7 cellular contexts compared by ENCODE assay signal in genomic region chr7:6392712-6393666, GRCh38.
DNase-seq lines count a peak whose midpoint lies in the region; ATAC-seq and TF ChIP-seq lines count a peak whose summit lies in the region.

No MANE protein-coding gene starts in this region.

- ATAC-seq in GM21423 (IDR thresholded peaks at IDR 0.05; ENCODE audit: unreplicated experiment) = peak; percentile 81
- peak; percentile 99 for ATAC-seq in stimulated activated effector memory CD8-positive, alpha-beta T cell treated with anti-CD3 and anti-CD28 coated beads, Interleukin-12 subunit alpha, Interleukin-12 subunit beta, amount 100 ng/mL, for 72 hours

- no peak for TF ChIP-seq CTCF in LNCaP clone FGC (IDR thresholded peaks at IDR 0.05; ENCODE audit: control insufficient read depth, extremely low read depth, insufficient read depth)

- H3K36me3 Mint-ChIP-seq in stimulated activated effector memory CD8-positive, alpha-beta T cell treated with anti-CD3 and anti-CD28 coated beads, Interleukin-12 subunit alpha, Interleukin-12 subunit beta, amount 100 ng/mL, for 72 hours = peaks cover 86% of the 10 kb centered on the region

- H3K27ac Mint-ChIP-seq in stimulated activated effector memory CD8-positive, alpha-beta T cell treated with anti-CD3 and anti-CD28 coated beads, Interleukin-12 subunit alpha, Interleukin-12 subunit beta, amount 100 ng/mL, for 72 hours = peak overlapping the region; percentile 93

- H3K4me1 Mint-ChIP-seq in stimulated activated effector memory CD8-positive, alpha-beta T cell treated with anti-CD3 and anti-CD28 coated beads, Interleukin-12 subunit alpha, Interleukin-12 subunit beta, amount 100 ng/mL, for 72 hours = peaks cover 57% of the 10 kb centered on the region

- no peaks in the 10 kb centered on the region for H3K9me3 Mint-ChIP-seq in stimulated activated effector memory CD8-positive, alpha-beta T cell treated with anti-CD3 and anti-CD28 coated beads, Interleukin-12 subunit alpha, Interleukin-12 subunit beta, amount 100 ng/mL, for 72 hours

- H3K4me3 ChIP-seq in LNCaP clone FGC (ENCODE audit: low read depth, low read length) = no peak overlapping the region

- peak overlapping the region; percentile 41 for H3K4me3 Mint-ChIP-seq in stimulated activated effector memory CD8-positive, alpha-beta T cell treated with anti-CD3 and anti-CD28 coated beads, Interleukin-12 subunit alpha, Interleukin-12 subunit beta, amount 100 ng/mL, for 72 hours

- DNase-seq in LNCaP clone FGC (ENCODE audit: low read depth) (peak; percentile 46), astrocyte of the hippocampus (ENCODE audit: low read depth, low spot score) (peak; percentile 64), kidney tubule cell (ENCODE audit: low spot score) (peak; percentile 95), HuH-7 (ENCODE audit: low spot score) (no peak)
- peak; percentile 32 to 63 for DNase-seq in stimulated activated effector memory CD8-positive, alpha-beta T cell treated with anti-CD3 and anti-CD28 coated beads, Interleukin-12 subunit alpha, Interleukin-12 subunit beta, amount 100 ng/mL, for 72 hours (ENCODE audit: low spot score in 2 of 2)
- DNase-seq in stimulated activated naive CD4-positive, alpha-beta T cell treated with Interleukin-2 at 50 U/mL for 16 hours (lab: John Stamatoyannopoulos, UW) = no peak

Comparison
In these comparisons a context has a peak if more than half of its experiments do, and no peak if none do; other contexts are left out.
1. DNase-seq: peak in LNCaP clone FGC (single experiment), astrocyte of the hippocampus (single experiment), kidney tubule cell (single experiment) and stimulated activated effector memory CD8-positive, alpha-beta T cell treated with anti-CD3 and anti-CD28 coated beads, Interleukin-12 subunit alpha, Interleukin-12 subunit beta, amount 100 ng/mL, for 72 hours (2 of 2); none in stimulated activated naive CD4-positive, alpha-beta T cell treated with Interleukin-2 at 50 U/mL for 16 hours (single experiment) and HuH-7 (single experiment).